Comparison of ENCODE assay signal across 1 cellular context in genomic region chr4:41148292-41148691, GRCh38.
TF ChIP-seq lines count a peak whose summit lies in the region.

No MANE protein-coding gene starts in this region.

TF ChIP-seq in SK-N-SH treated with all-trans-retinoic acid at 6 μM for 48 hours, 23 proteins besides CTCF, POLR2A, EP300 and RAD21 (continued from another document):
- TF ChIP-seq POU6F1 (CRISPR knock-in tag; IDR thresholded peaks at IDR 0.05; ENCODE audit: borderline replicate concordance, low read depth) (no peak), RARB (CRISPR knock-in tag; IDR thresholded peaks at IDR 0.05) (no peak), ZFP3 (CRISPR knock-in tag; IDR thresholded peaks at IDR 0.05) (no peak), SNAI2 (CRISPR knock-in tag; IDR thresholded peaks at IDR 0.05) (no peak), ARNTL (CRISPR knock-in tag; IDR thresholded peaks at IDR 0.05; ENCODE audit: borderline replicate concordance, low read depth) (no peak), CSDC2 (CRISPR knock-in tag; IDR thresholded peaks at IDR 0.05) (no peak), ZC3H10 (CRISPR knock-in tag; IDR thresholded peaks at IDR 0.05) (no peak), ZNF8 (CRISPR knock-in tag; IDR thresholded peaks at IDR 0.05) (no peak)
TF ChIP-seq in SK-N-SH treated with all-trans-retinoic acid at 6 μM for 48 hours: peak in this region for 0.
